Comparison of ENCODE assay signal across 1 cellular context in genomic region chr12:21634245-21634644, GRCh38.
TF ChIP-seq lines count a peak whose summit lies in the region.

No MANE protein-coding gene starts in this region.

TF ChIP-seq in H1, 55 proteins besides CTCF, POLR2A, EP300 and RAD21:
- TF ChIP-seq USF2 (IDR thresholded peaks at IDR 0.05; ENCODE audit: low read length) (no peak), RNF2 (IDR thresholded peaks at IDR 0.05; ENCODE audit: borderline replicate concordance, low read depth, low read length, missing control alignments, poor library complexity, severe bottlenecking) (no peak), FOSL1 (IDR thresholded peaks at IDR 0.05; ENCODE audit: insufficient read depth, low read depth, low read length) (no peak), POLR2AphosphoS5 (IDR thresholded peaks at IDR 0.05; ENCODE audit: low read depth, low read length) (peak; percentile 60; the same call in 1 of the 2 replicates)
